Comparison of ENCODE assay signal across 1 cellular context in the genomic region with DNA sequence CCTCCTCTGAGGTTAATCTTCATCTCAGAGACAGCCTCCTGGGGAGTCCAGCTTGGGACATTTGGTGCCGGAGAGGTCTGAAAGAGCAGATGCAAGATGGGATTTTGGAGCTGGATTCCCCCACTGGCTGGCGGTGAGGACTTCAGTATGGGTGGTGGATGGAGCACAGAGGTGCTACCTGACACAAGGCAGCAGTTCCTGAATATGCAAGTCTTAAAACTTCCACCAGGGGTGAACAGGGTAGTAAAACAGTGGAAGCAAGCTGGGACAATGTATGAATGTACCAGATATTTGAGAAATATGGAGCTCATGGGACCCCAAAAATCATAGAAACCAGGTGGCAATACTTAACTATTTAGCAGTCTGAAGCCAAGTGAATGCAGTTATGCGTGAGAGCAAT.
TF ChIP-seq lines count a peak whose summit lies in the region.

No MANE protein-coding gene starts in this region.

TF ChIP-seq in HepG2, 621 proteins besides CTCF, POLR2A, EP300 and RAD21:
- no peak for TF ChIP-seq FIP1L1 (IDR thresholded peaks at IDR 0.05; ENCODE audit: borderline replicate concordance, insufficient read depth, low read depth, low read length)
- no peak for TF ChIP-seq MATR3 (CRISPR knock-in tag; IDR thresholded peaks at IDR 0.05)
- no peak for TF ChIP-seq MEF2D (CRISPR knock-in tag; IDR thresholded peaks at IDR 0.05)
- TF ChIP-seq SMYD3 (CRISPR knock-in tag; IDR thresholded peaks at IDR 0.05), result no peak
- TF ChIP-seq ZMYM2 (CRISPR knock-in tag; IDR thresholded peaks at IDR 0.05), result no peak
- TF ChIP-seq SATB2 (CRISPR knock-in tag; IDR thresholded peaks at IDR 0.05), result no peak
- TF ChIP-seq, protein P1, sequence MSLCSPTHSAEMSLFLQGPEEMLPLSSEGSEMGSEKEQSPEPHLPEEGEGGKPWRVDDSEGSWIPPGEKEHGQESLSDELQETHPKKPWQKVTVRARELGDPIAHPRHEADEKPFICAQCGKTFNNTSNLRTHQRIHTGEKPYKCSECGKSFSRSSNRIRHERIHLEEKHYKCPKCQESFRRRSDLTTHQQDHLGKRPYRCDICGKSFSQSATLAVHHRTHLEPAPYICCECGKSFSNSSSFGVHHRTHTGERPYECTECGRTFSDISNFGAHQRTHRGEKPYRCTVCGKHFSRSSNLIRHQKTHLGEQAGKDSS (CRISPR knock-in tag; IDR thresholded peaks at IDR 0.05; ENCODE audit: borderline replicate concordance, low read depth), result no peak
- TF ChIP-seq ZNF781 (CRISPR knock-in tag; IDR thresholded peaks at IDR 0.05; ENCODE audit: borderline replicate concordance, not compliant biosample characterization), result no peak
